Comparison of ENCODE assay signal across 8 cellular contexts in the genomic region with DNA sequence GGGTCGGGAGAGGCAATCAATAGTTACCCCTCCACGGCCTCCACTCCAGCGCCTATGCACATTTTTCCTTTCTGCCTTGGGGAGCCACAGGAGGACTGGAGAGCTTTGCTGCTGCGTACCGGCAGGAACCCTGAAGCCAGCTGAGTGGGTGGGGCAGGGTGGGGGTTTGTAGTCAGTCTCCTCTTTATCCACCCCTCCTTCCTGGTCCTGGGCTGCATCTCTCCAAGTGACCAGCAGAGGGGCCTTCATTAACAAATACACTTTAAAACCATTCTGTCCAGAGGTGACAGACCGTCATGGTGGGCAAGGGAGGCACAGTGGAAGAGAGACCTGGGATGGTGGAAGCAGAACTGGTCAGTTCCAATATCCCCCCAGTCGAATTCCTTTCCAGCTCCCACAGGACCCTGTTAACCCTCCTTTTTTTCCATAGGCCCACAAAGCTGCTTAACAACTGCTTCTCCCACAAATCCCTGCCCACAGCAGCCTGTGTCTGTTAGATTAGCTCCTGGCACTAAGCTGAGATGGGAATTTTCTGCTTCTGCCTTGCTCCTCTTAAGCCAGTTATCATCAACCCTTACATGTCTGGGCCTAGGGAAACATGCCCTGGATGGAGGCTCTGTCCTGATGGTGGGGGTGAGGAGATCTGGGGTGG. TPM values are rescaled to one million over a fixed set of nuclear protein-coding genes. Genes with fewer than 3 reads are reported as not detected.
DNase-seq lines count a peak whose midpoint lies in the region; ATAC-seq and TF ChIP-seq lines count a peak whose summit lies in the region.

No MANE protein-coding gene starts in this region.

- H3K4me3 ChIP-seq in coronary artery (no peak overlapping the region), right lobe of liver (no peak overlapping the region), transverse colon (no peak overlapping the region)

- peak; percentile 3 for DNase-seq in GDM1 (lab: John Stamatoyannopoulos, UW)
- DNase-seq in KG1 (lab: John Stamatoyannopoulos, UW), result peak; percentile 21
- DNase-seq in RWPE1 (ENCODE audit: low spot score), result peak; percentile 88
- no peak for DNase-seq in coronary artery (ENCODE audit: low spot score)
- DNase-seq in right lobe of liver, result peak in 2 of 3 donors; percentile 58 to 63
- peak; percentile 76 for DNase-seq in transverse colon

- no peak for TF ChIP-seq EP300 in transverse colon (IDR thresholded peaks at IDR 0.05; ENCODE audit: low read depth)

- 11% methylated on average over 7 of the region's 7 CpGs for WGBS in right lobe of liver (ENCODE audit: insufficient coverage, low coverage, low lambda C conversion rate, missing lambda C conversion rate)
- WGBS in transverse colon (ENCODE audit: low coverage in 1 of 2), 2 donors, result 10% methylated on average over 7 of the region's 7 CpGs; no CpG with 5 or more reads in 1 of the 2 donors

- intact Hi-C loops in right lobe of liver (cut with DNase I) (no loop called here), transverse colon (cut with DNase I; ENCODE audit: low total_unique reads) (no loop called here)

- no peaks in the 10 kb centered on the region for H3K36me3 ChIP-seq in right lobe of liver
- H3K36me3 ChIP-seq in transverse colon, result no peaks in the 10 kb centered on the region

- H3K9me3 ChIP-seq in right lobe of liver, result no peaks in the 10 kb centered on the region
- H3K9me3 ChIP-seq in transverse colon, result no peaks in the 10 kb centered on the region

- no peak for TF ChIP-seq POLR2A in right lobe of liver (IDR thresholded peaks at IDR 0.05)
- no peak for TF ChIP-seq POLR2A in transverse colon (IDR thresholded peaks at IDR 0.05)

- ATAC-seq in right lobe of liver (peak; percentile 86 to 93 (median 88)), HG03108 (IDR thresholded peaks at IDR 0.05; ENCODE audit: unreplicated experiment) (no peak)

- TF ChIP-seq CTCF in 22Rv1 (IDR thresholded peaks at IDR 0.05), result peak; percentile 64
- TF ChIP-seq CTCF in RWPE1 (conservative IDR thresholded peaks at IDR 0.05; ENCODE audit: low read depth), result peak; percentile 68
- TF ChIP-seq CTCF in coronary artery (IDR thresholded peaks at IDR 0.05), result peak; percentile 65
- TF ChIP-seq CTCF in right lobe of liver (IDR thresholded peaks at IDR 0.05), result peak; percentile 54 to 60 (median 58)
- peak; percentile 62 to 69 (median 67) for TF ChIP-seq CTCF in transverse colon (IDR thresholded peaks at IDR 0.05)

- in situ Hi-C loops in transverse colon (cut with MboI; ENCODE audit: low pct_ligation_motif_present in 1 of 4, low pct_unique_long_range_greater_than_20kb in 1 of 4, low sequenced_read_pairs in 3 of 4), result no loop called here

- CTCF ChIA-PET in RWPE1 (lab: Yijun Ruan, JAX), result interaction anchor here (0.6 to 1.4 kb wide), 10 partner anchors 10 to 55 kb away, joined by 3 to 7 read pairs (median 4); a partner anchor contains a TSS

- peaks cover 0 to 8% (median 0%) of the 10 kb centered on the region in 4 donors for H3K4me1 ChIP-seq in right lobe of liver
- H3K4me1 ChIP-seq in transverse colon, result peaks cover 0 to 19% (median 17%) of the 10 kb centered on the region in 4 donors

- H3K27ac ChIP-seq in 22Rv1, result no peak overlapping the region
- no peak overlapping the region for H3K27ac ChIP-seq in RWPE1
- no peak overlapping the region for H3K27ac ChIP-seq in coronary artery
- no peak overlapping the region for H3K27ac ChIP-seq in right lobe of liver
- no peak overlapping the region for H3K27ac ChIP-seq in transverse colon

- POLR2A ChIA-PET in RWPE1 (lab: Yijun Ruan, JAX; ENCODE audit: low non-redundant PET), result no interaction called here

- peaks cover 0 to 4% of the 10 kb centered on the region in 2 donors for H3K27me3 ChIP-seq in right lobe of liver
- peaks cover 49% of the 10 kb centered on the region for H3K27me3 ChIP-seq in transverse colon

RNA-seq across cellular contexts. Expression of a gene that starts 3.9 kb away (rescaled TPM):
- total RNA-seq in right lobe of liver (under 1 TPM in 4 of 6 experiments, not detected in 2; 0.04 to 0.22 (median 0.09) TPM), transverse colon (under 1 TPM in 1 of 4 donors, not detected in 3; 0.14 TPM)

RNA-seq across cellular contexts. Expression of a gene that starts 23.6 kb away (rescaled TPM):
- total RNA-seq in right lobe of liver (10 to 100 TPM in 4 of 6 experiments, 1 to 10 TPM in 2; 6.4 to 13.6 (median 10.7) TPM), transverse colon (10 to 100 TPM; 20.7 to 63.6 (median 48.2) TPM)

RNA-seq across cellular contexts. Expression of a gene that starts 23.6 kb away (rescaled TPM):
- total RNA-seq in right lobe of liver (10 to 100 TPM in 4 of 6 experiments, 1 to 10 TPM in 2; 8.1 to 13.2 (median 10.9) TPM), transverse colon (10 to 100 TPM; 16.4 to 30.1 (median 18.2) TPM)

RNA-seq across cellular contexts. Expression of a gene that starts 37.8 kb away (rescaled TPM):
- total RNA-seq in right lobe of liver, result 1 to 10 TPM; 5.4 to 9.7 (median 6.5) TPM
- 10 to 100 TPM; 11.5 to 56.9 (median 32.7) TPM for total RNA-seq in transverse colon

RNA-seq across cellular contexts. Expression of a gene that starts 40.3 kb away (rescaled TPM):
- total RNA-seq in right lobe of liver (under 1 TPM in 1 of 6 experiments, not detected in 5; 0.32 TPM), transverse colon (100 to 1,000 TPM in 2 of 4 donors, 10 to 100 TPM in 2; 75.2 to 248 (median 111) TPM)
